In the genomic region with DNA sequence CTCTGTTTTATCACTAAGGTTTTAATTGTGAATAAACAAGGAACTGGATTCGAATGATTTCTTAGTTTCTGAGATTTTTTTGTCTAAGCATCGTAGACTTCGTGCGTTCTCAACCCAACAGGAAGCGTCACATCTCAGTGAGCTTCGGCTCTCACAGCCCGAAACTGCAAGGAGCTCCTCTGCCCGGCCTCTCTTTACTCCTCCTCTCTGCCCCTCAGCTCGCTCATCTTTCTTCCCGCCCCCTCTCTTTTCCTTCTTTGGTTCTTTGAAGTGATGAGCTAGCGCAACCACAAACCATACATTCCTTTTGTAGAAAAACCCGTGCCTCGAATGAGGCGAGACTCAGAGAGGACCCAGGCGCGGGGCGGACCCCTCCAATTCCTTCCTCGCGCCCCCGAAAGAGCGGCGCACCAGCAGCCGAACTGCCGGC, we compare ENCODE assay signal across 8 cellular contexts. TPM values are rescaled to one million over a fixed set of nuclear protein-coding genes. Genes with fewer than 3 reads are reported as not detected.
DNase-seq lines count a peak whose midpoint lies in the region; ATAC-seq and TF ChIP-seq lines count a peak whose summit lies in the region.

No MANE protein-coding gene starts in this region.

- peak in 1 of 2 donors; percentile 40 for TF ChIP-seq POLR2A in uterus (IDR thresholded peaks at IDR 0.05)

- H2BK15ac ChIP-seq in neuronal stem cell (ENCODE audit: low read length): no peak overlapping the region

- no peak overlapping the region for H2BK12ac ChIP-seq in neuronal stem cell (ENCODE audit: low read length)

- ATAC-seq in GM19397 (IDR thresholded peaks at IDR 0.05; ENCODE audit: unreplicated experiment) (peak; percentile 63), HG03460 (IDR thresholded peaks at IDR 0.05; ENCODE audit: unreplicated experiment) (peak; percentile 61)

- no peak overlapping the region for H4K91ac ChIP-seq in neuronal stem cell (ENCODE audit: low read depth, low read length, poor library complexity)

- H2AFZ ChIP-seq in neuronal stem cell (ENCODE audit: low read length): peak overlapping the region; percentile 100

- no peak overlapping the region for H3K18ac ChIP-seq in neuronal stem cell (ENCODE audit: low read length)

- no peak overlapping the region for H2BK5ac ChIP-seq in neuronal stem cell (ENCODE audit: low read length)

- no peak overlapping the region for H4K8ac ChIP-seq in neuronal stem cell (ENCODE audit: low read depth, low read length)

- H3K4me2 ChIP-seq in BLaER1 (peak overlapping the region; percentile 71), neuronal stem cell (ENCODE audit: insufficient read depth, low read length, poor library complexity, severe bottlenecking) (peak overlapping the region; percentile 82)

- WGBS in neuronal stem cell (ENCODE audit: extremely low coverage in 2 of 2, insufficient read length in 2 of 2, insufficient replicate concordance in 1 of 2), 2 donors: no CpG with 5 or more reads among the region's 24 CpGs

- intact Hi-C loops in uterus (cut with DNase I; ENCODE audit: low total_unique reads): no loop called here

- H3K27ac ChIP-seq in BLaER1: peak overlapping the region; percentile 60
- H3K27ac ChIP-seq in neuronal stem cell (replicated peaks; ENCODE audit: low read length): no peak overlapping the region
- H3K27ac ChIP-seq in uterus: peak overlapping the region; percentile 95 to 97

- H3K9ac ChIP-seq in BLaER1 (peak overlapping the region; percentile 76), neuronal stem cell (ENCODE audit: low read depth, low read length, poor library complexity) (no peak overlapping the region)

- H3K9me3 ChIP-seq in BLaER1 (no peaks in the 10 kb centered on the region), neuronal stem cell (replicated peaks in 1 of 2; ENCODE audit: control insufficient read depth in 2 of 2, insufficient read depth in 1 of 2, low read depth in 1 of 2, low read length in 2 of 2) (peaks cover 0 to 2% of the 10 kb centered on the region in 2 donors), uterus (no peaks in the 10 kb centered on the region)

- no peak for TF ChIP-seq CTCF in fibroblast of the aortic adventitia (IDR thresholded peaks at IDR 0.05; ENCODE audit: insufficient read depth, low read length)
- TF ChIP-seq CTCF in uterus (IDR thresholded peaks at IDR 0.05): no peak

- H3K36me3 ChIP-seq in BLaER1 (no peaks in the 10 kb centered on the region), neuronal stem cell (replicated peaks in 1 of 2; ENCODE audit: control insufficient read depth in 2 of 2, insufficient read depth in 2 of 2, low read length in 2 of 2) (no peaks in the 10 kb centered on the region), uterus (no peaks in the 10 kb centered on the region)

- H3K23ac ChIP-seq in neuronal stem cell (ENCODE audit: low read depth, low read length, poor library complexity): no peak overlapping the region

- peak; percentile 46 for DNase-seq in activated T-cell treated with anti-CD3 and anti-CD28 coated beads for 48 hours (ENCODE audit: low read depth)
- DNase-seq in fibroblast of the aortic adventitia (ENCODE audit: low read depth): peak; percentile 83
- peak; percentile 24 for DNase-seq in neuronal stem cell (ENCODE audit: low spot score)
- peak; percentile 51 to 62 for DNase-seq in uterus
- DNase-seq in NCI-H345 treated with DMSO at 0.1 percent for 48 hours (lab: John Stamatoyannopoulos, UW; ENCODE audit: unreplicated experiment): no peak

- H2AK5ac ChIP-seq in neuronal stem cell (ENCODE audit: low read depth, low read length): no peak overlapping the region

- H3K4ac ChIP-seq in neuronal stem cell (ENCODE audit: low read length): no peak overlapping the region

- peak overlapping the region; percentile 72 for H3K4me3 ChIP-seq in BLaER1
- peak overlapping the region; percentile 91 for H3K4me3 ChIP-seq in fibroblast of the aortic adventitia (ENCODE audit: low read depth, low read length)
- H3K4me3 ChIP-seq in neuronal stem cell (ENCODE audit: low read length in 2 of 2): peak overlapping the region; percentile 49 to 77
- peak overlapping the region; percentile 68 to 69 for H3K4me3 ChIP-seq in uterus

- no peaks in the 10 kb centered on the region for H3K27me3 ChIP-seq in BLaER1
- H3K27me3 ChIP-seq in neuronal stem cell (ENCODE audit: control insufficient read depth in 3 of 3, insufficient read depth in 3 of 3, low read depth in 1 of 3, low read length in 3 of 3): peaks cover 10 to 64% (median 54%) of the 10 kb centered on the region in 3 experiments
- H3K27me3 ChIP-seq in uterus: no peaks in the 10 kb centered on the region

- H2BK120ac ChIP-seq in neuronal stem cell (ENCODE audit: low read depth, low read length): no peak overlapping the region

- H3K4me1 ChIP-seq in BLaER1: peaks cover 44% of the 10 kb centered on the region
- peaks cover 0 to 3% of the 10 kb centered on the region in 2 donors for H3K4me1 ChIP-seq in neuronal stem cell (ENCODE audit: control insufficient read depth in 2 of 2, insufficient read depth in 1 of 2, low read depth in 1 of 2, low read length in 2 of 2)
- peaks cover 0 to 5% of the 10 kb centered on the region in 2 donors for H3K4me1 ChIP-seq in uterus

- no peaks in the 10 kb centered on the region for H4K20me1 ChIP-seq in BLaER1

- no peaks in the 10 kb centered on the region for H3K79me1 ChIP-seq in neuronal stem cell (ENCODE audit: low read depth, low read length)

- no peak overlapping the region for H3K14ac ChIP-seq in neuronal stem cell (ENCODE audit: low read length)

RNA-seq across cellular contexts. Expression of a gene that starts 0.5 kb away (rescaled TPM):
- total RNA-seq in fibroblast of the aortic adventitia (ENCODE audit: low replicate concordance): 67.2 and 418 TPM in 2 replicates
- polyA plus RNA-seq in neuronal stem cell (2013, experiment 1 of 2): not detected
- not detected for polyA plus RNA-seq in neuronal stem cell (2013, experiment 2 of 2)
- total RNA-seq in uterus: 100 to 1,000 TPM in 1 of 4 donors, 10 to 100 TPM in 3; 23.5 to 136 (median 65.4) TPM
